11 cellular contexts compared by ENCODE assay signal in genomic region chrX:73916931-73917657, GRCh38.
DNase-seq lines count a peak whose midpoint lies in the region; ATAC-seq, FAIRE-seq and TF ChIP-seq lines count a peak whose summit lies in the region.
"Had no signal": no experiment of that assay in that cellular context is flagged by ENCODE, and none has a peak within 500 bp of the region (broad histone marks: within the 10 kb centered on the region; RNA-seq: fewer than 3 reads in every experiment).

No MANE protein-coding gene starts in this region.

- ATAC-seq in GM19467 (IDR thresholded peaks at IDR 0.05; ENCODE audit: unreplicated experiment): no peak
- ATAC-seq in HG03280 (IDR thresholded peaks at IDR 0.05; ENCODE audit: unreplicated experiment): no peak

- peak; percentile 70 for DNase-seq in HS-27A (ENCODE audit: low read depth)
- DNase-seq in astrocyte of the cerebellum (ENCODE audit: low read depth): peak; percentile 82
- DNase-seq in keratinocyte (ENCODE audit: low read depth, low spot score): peak; percentile 48
- DNase-seq in occipital lobe (lab: John Stamatoyannopoulos, UW): no peak
- no peak for DNase-seq in GM19239 (ENCODE audit: insufficient read length, low spot score)
- DNase-seq: CD4-positive, alpha-beta T cell; erythroblast; OCI-M1 had no signal

- H2AFZ ChIP-seq in ACC112 (ENCODE audit: low read length, unreplicated experiment) (peak overlapping the region; percentile 53), keratinocyte (ENCODE audit: control insufficient read depth, low read length) (peak overlapping the region; percentile 4)

- H3K4me2 ChIP-seq in keratinocyte (ENCODE audit: control insufficient read depth, extremely low read depth, insufficient read depth, low read depth, low read length): peak overlapping the region; percentile 79

- no peaks in the 10 kb centered on the region for H4K20me1 ChIP-seq in keratinocyte (ENCODE audit: control insufficient read depth, extremely low read depth, insufficient read depth, low read length)

- dilution Hi-C loops in keratinocyte (cut with MboI; ENCODE audit: extremely low pct_ligation_motif_present, low sequenced_read_pairs): no loop called here

- H3K27me3 ChIP-seq in ACC112 (ENCODE audit: insufficient read depth, low read length) (no peaks in the 10 kb centered on the region), keratinocyte (ENCODE audit: control insufficient read depth, extremely low read depth, insufficient read depth, low read length) (no peaks in the 10 kb centered on the region)

- no peak overlapping the region for H3K9ac ChIP-seq in keratinocyte (ENCODE audit: control insufficient read depth, extremely low read depth, insufficient read depth, low read length)

- H3K79me2 ChIP-seq in ACC112 (ENCODE audit: control insufficient read depth, insufficient read depth, low read length, unreplicated experiment) (no peaks in the 10 kb centered on the region), keratinocyte (ENCODE audit: control insufficient read depth, insufficient read depth, low read length) (no peaks in the 10 kb centered on the region)

- TF ChIP-seq CTCF in astrocyte of the cerebellum (IDR thresholded peaks at IDR 0.05; ENCODE audit: low read depth, low read length, missing control alignments) (no peak), keratinocyte (optimal IDR thresholded peaks at IDR 0.05 in 1 of 3, IDR thresholded peaks at IDR 0.05 in 1 of 3, conservative IDR thresholded peaks at IDR 0.05 in 1 of 3; ENCODE audit: extremely low read depth in 1 of 3, insufficient read depth in 2 of 3, low read length in 3 of 3) (no peak)

- H3K27ac ChIP-seq in ACC112 (ENCODE audit: low read depth, low read length): peak overlapping the region; percentile 99
- peak overlapping the region; percentile 58 for H3K27ac ChIP-seq in keratinocyte (ENCODE audit: control insufficient read depth, insufficient read depth, low read length)

- H3K9me1 ChIP-seq in keratinocyte (ENCODE audit: control insufficient read depth, extremely low read depth, insufficient read depth, low read length): no peaks in the 10 kb centered on the region

- H3K36me3 ChIP-seq in ACC112 (ENCODE audit: insufficient read depth, low read length): no peaks in the 10 kb centered on the region
- H3K36me3 ChIP-seq in keratinocyte (ENCODE audit: control insufficient read depth in 2 of 2, extremely low read depth in 1 of 2, insufficient read depth in 2 of 2, low read length in 2 of 2): no peaks in the 10 kb centered on the region

- in situ Hi-C loops in astrocyte of the cerebellum (cut with HindIII; ENCODE audit: low sequenced_read_pairs): no loop called here

- H3K4me1 ChIP-seq in ACC112 (ENCODE audit: control insufficient read depth, insufficient read depth, low read length, unreplicated experiment) (peaks cover 34% of the 10 kb centered on the region), keratinocyte (ENCODE audit: control insufficient read depth, extremely low read depth, insufficient read depth, low read length) (peaks cover 25% of the 10 kb centered on the region)

- H3K9me3 ChIP-seq in keratinocyte (ENCODE audit: control insufficient read depth, low read depth, low read length): no peaks in the 10 kb centered on the region

- FAIRE-seq in keratinocyte (lab: Jason Lieb, UNC) (peak; percentile 90), GM19239 (lab: Jason Lieb, UNC) (no peak)

- peak overlapping the region; percentile 43; the same call in 1 of the 2 replicates for H3K4me3 ChIP-seq in ACC112 (ENCODE audit: low read depth, low read length)
- H3K4me3 ChIP-seq in astrocyte of the cerebellum (ENCODE audit: low read depth, low read length): no peak overlapping the region
- peak overlapping the region in 1 of 3 experiments; percentile 32 for H3K4me3 ChIP-seq in keratinocyte (ENCODE audit: control insufficient read depth in 2 of 3, extremely low read depth in 1 of 3, insufficient read depth in 2 of 3, low read depth in 1 of 3, low read length in 3 of 3)

Comparison
In these comparisons a context has a peak if more than half of its experiments do, and no peak if none do; other contexts are left out.
1. DNase-seq: peak in HS-27A (single experiment), astrocyte of the cerebellum (single experiment) and keratinocyte (single experiment); none in occipital lobe (single experiment) and GM19239 (single experiment).